ENCODE assay signal across 11 cellular contexts in genomic region chr4:88093874-88094273, GRCh38.
"Had no signal": no experiment of that assay in that cellular context is flagged by ENCODE, and none has a peak within 500 bp of the region (broad histone marks: within the 10 kb centered on the region; RNA-seq: fewer than 3 reads in every experiment).

No MANE protein-coding gene starts in this region.

- H3K4me3 Mint-ChIP-seq: GM23338, H9, HFFc6 had no signal

- H3K27ac ChIP-seq: GM23248 had no signal

- H3K4me3 ChIP-seq: GM23248, GM23338, HAP-1 had no signal

- H3K27ac Mint-ChIP-seq: GM23338, H9, HFFc6 had no signal

- ATAC-seq: GM23338, HCT116 had no signal

- H3K4me2 ChIP-seq: GM23338 had no signal

- DNase-seq: GM23248, GOT3, H7, H9, HCEC 1CT, HFFc6 had no signal

- H3K9me3 ChIP-seq: HAP-1 had no signal

- H2AFZ ChIP-seq: GM23248, GM23338 had no signal

- H3K9me3 Mint-ChIP-seq: GM23338, H9, HFFc6 had no signal

- H3K9ac ChIP-seq: GM23248 had no signal

- FAIRE-seq: H1, H54 had no signal

- H3K36me3 ChIP-seq: HAP-1 had no signal
